In the genomic region with DNA sequence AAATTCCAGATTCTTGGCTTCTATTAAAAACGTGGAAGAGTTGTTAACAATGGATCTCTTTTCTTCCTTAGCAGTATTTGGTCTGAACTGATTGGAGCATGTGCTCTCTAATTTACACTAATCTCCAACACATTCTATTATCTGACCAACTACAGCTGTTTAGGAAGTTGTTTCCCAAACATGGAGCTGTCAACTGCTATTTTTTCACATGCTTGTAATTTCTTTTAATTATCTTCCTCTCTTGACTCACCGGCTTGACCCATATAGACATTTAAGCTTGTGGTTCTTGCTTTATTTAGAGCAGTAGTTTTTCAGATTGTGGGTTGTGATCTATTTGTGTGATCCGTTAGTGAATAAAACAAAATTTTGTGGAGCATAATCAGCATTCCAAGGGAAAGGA, we compare ENCODE assay signal across 24 cellular contexts. TPM values are rescaled to one million over a fixed set of nuclear protein-coding genes. Genes with fewer than 3 reads are reported as not detected.
DNase-seq lines count a peak whose midpoint lies in the region; ATAC-seq, FAIRE-seq and TF ChIP-seq lines count a peak whose summit lies in the region.
"Had no signal": no experiment of that assay in that cellular context is flagged by ENCODE, and none has a peak within 500 bp of the region (broad histone marks: within the 10 kb centered on the region; RNA-seq: fewer than 3 reads in every experiment).

No MANE protein-coding gene starts in this region.

- no peaks in the 10 kb centered on the region for H3K9me2 ChIP-seq in GM23248 (ENCODE audit: insufficient read depth)

- WGBS in GM23248 (ENCODE audit: low coverage in 1 of 2, low lambda C conversion rate in 2 of 2, missing lambda C conversion rate in 2 of 2), 2 experiments = 62 to 67% methylated on average over 3 of the region's 3 CpGs

- H3K27ac ChIP-seq in GM23248 (0 out of 2 replicates have a peak overlapping the region, but pooled peaks have one; percentile 11), gastrocnemius medialis (peak overlapping the region in 3 of 4 donors; percentile 8 to 53 (median 21))
- H3K27ac ChIP-seq: SJCRH30 had no signal

- peak overlapping the region; percentile 20 for H3K27ac Mint-ChIP-seq in endothelial cell (ENCODE audit: unreplicated experiment)
- no peak overlapping the region for H3K27ac Mint-ChIP-seq in CD14-positive monocyte
- H3K27ac Mint-ChIP-seq in activated CD8-positive, alpha-beta memory T cell treated with anti-CD3 and anti-CD28 coated beads, Interleukin-2, amount 10 ng/mL, durations not matched to agents 7 days and 5 days = no peak overlapping the region

- H3K27me3 Mint-ChIP-seq in endothelial cell (ENCODE audit: unreplicated experiment) = peaks cover 12% of the 10 kb centered on the region
- H3K27me3 Mint-ChIP-seq in CD14-positive monocyte (ENCODE audit: low read depth in 3 of 3) = peaks cover 0 to 1% (median 0%) of the 10 kb centered on the region in 3 donors
- H3K27me3 Mint-ChIP-seq in activated CD8-positive, alpha-beta memory T cell treated with anti-CD3 and anti-CD28 coated beads, Interleukin-2, amount 10 ng/mL, durations not matched to agents 7 days and 5 days = no peaks in the 10 kb centered on the region

- H3K4me3 ChIP-seq in GM23248 (no peak overlapping the region), gastrocnemius medialis (no peak overlapping the region)
- H3K4me3 ChIP-seq: SJCRH30 had no signal

- TF ChIP-seq POLR2A in gastrocnemius medialis (IDR thresholded peaks at IDR 0.05) = no peak

- H3K36me3 ChIP-seq in GM23248 (ENCODE audit: low read depth) (peaks cover 60% of the 10 kb centered on the region), gastrocnemius medialis (peaks cover 0 to 77% of the 10 kb centered on the region in 2 donors)

- peaks cover 51% of the 10 kb centered on the region for H3F3A ChIP-seq in GM23248 (ENCODE audit: insufficient read depth)

- no peak overlapping the region for H3K4me2 ChIP-seq in GM23248 (ENCODE audit: unreplicated experiment)

- no peak overlapping the region for H3K9ac ChIP-seq in GM23248

- H3K9me3 Mint-ChIP-seq in endothelial cell (ENCODE audit: unreplicated experiment) (no peaks in the 10 kb centered on the region), CD14-positive monocyte (no peaks in the 10 kb centered on the region)
- H3K9me3 Mint-ChIP-seq in activated CD8-positive, alpha-beta memory T cell treated with anti-CD3 and anti-CD28 coated beads, Interleukin-2, amount 10 ng/mL, durations not matched to agents 7 days and 5 days (ENCODE audit: low read depth) = no peaks in the 10 kb centered on the region

- ATAC-seq in gastrocnemius medialis = no peak
- ATAC-seq in activated CD8-positive, alpha-beta memory T cell treated with anti-CD3 and anti-CD28 coated beads, Interleukin-2, amount 10 ng/mL, durations not matched to agents 7 days and 5 days = no peak
- ATAC-seq: PC-3 had no signal

- no peak for FAIRE-seq in urothelium cell line (lab: Jason Lieb, UNC)

- intact Hi-C loops in gastrocnemius medialis (cut with DNase I; ENCODE audit: low total_unique reads) = loop anchor here (5.0 kb wide), 1 partner anchor 60 kb away; a partner anchor contains a TSS
- intact Hi-C loops in CD14-positive monocyte (cut with micrococcal nuclease) = loop anchor here (5.0 kb wide), 2 partner anchors 60 to 235 kb away; a partner anchor contains a TSS

- no peaks in the 10 kb centered on the region for H3K27me3 ChIP-seq in GM23248 (replicated peaks; ENCODE audit: insufficient read depth)
- no peaks in the 10 kb centered on the region for H3K27me3 ChIP-seq in gastrocnemius medialis
- H3K27me3 ChIP-seq: SJCRH30 had no signal

- H3K9me3 ChIP-seq in GM23248 (ENCODE audit: low read depth) (no peaks in the 10 kb centered on the region), gastrocnemius medialis (no peaks in the 10 kb centered on the region)
- H3K9me3 ChIP-seq: Caco-2, SJCRH30 had no signal

- CTCF ChIA-PET in activated CD8-positive, alpha-beta memory T cell treated with anti-CD3 and anti-CD28 coated beads, Interleukin-2, amount 10 ng/mL, durations not matched to agents 7 days and 5 days (lab: Charles Lee) = interaction anchor here (1.1 to 4.4 kb wide), 5 partner anchors 51 to 311 kb away, joined by 3 to 39 read pairs (median 4); a partner anchor contains a TSS

- peaks cover 42% of the 10 kb centered on the region for H3K4me1 Mint-ChIP-seq in endothelial cell (ENCODE audit: unreplicated experiment)
- H3K4me1 Mint-ChIP-seq in CD14-positive monocyte = peaks cover 31% of the 10 kb centered on the region
- H3K4me1 Mint-ChIP-seq in activated CD8-positive, alpha-beta memory T cell treated with anti-CD3 and anti-CD28 coated beads, Interleukin-2, amount 10 ng/mL, durations not matched to agents 7 days and 5 days = peaks cover 27% of the 10 kb centered on the region

- H3K4me3 Mint-ChIP-seq in endothelial cell (ENCODE audit: unreplicated experiment) (peak overlapping the region; percentile 48), CD14-positive monocyte (no peak overlapping the region)
- no peak overlapping the region for H3K4me3 Mint-ChIP-seq in activated CD8-positive, alpha-beta memory T cell treated with anti-CD3 and anti-CD28 coated beads, Interleukin-2, amount 10 ng/mL, durations not matched to agents 7 days and 5 days

- in situ Hi-C loops in GM23248 (cut with MboI) (loop anchor here (10.0 kb wide), 1 partner anchor 48 kb away; a partner anchor contains a TSS), gastrocnemius medialis (cut with MboI; ENCODE audit: low sequenced_read_pairs in 4 of 4) (loop anchor here in 3 of 4 donors (5.0 to 25.0 kb wide), 4 partner anchors 55 to 710 kb away; a partner anchor contains a TSS)

- no peak for DNase-seq in GM23248
- DNase-seq in NOMO-1 treated with DMSO at 0.1 percent for 48 hours (lab: John Stamatoyannopoulos, UW; ENCODE audit: unreplicated experiment) = peak; percentile 57
- no peak for DNase-seq in endothelial cell (ENCODE audit: low spot score)
- no peak for DNase-seq in gastrocnemius medialis
- DNase-seq in CD14-positive monocyte (ENCODE audit: low spot score) = no peak
- DNase-seq in activated CD8-positive, alpha-beta memory T cell treated with anti-CD3 and anti-CD28 coated beads, Interleukin-2, amount 10 ng/mL, durations not matched to agents 7 days and 5 days = no peak
- no peak for DNase-seq in urothelium cell line (ENCODE audit: low spot score)
- DNase-seq: AML-193, Caco-2, DMS153, GDM1, H7, IMR-90, NCI-H1417 treated with DMSO at 0.1 percent for 48 hours, NCI-H187 treated with DMSO at 0.1 percent for 48 hours, NCI-H2227 treated with DMSO at 0.1 percent for 48 hours, NCI-H510A treated with DMSO at 0.1 percent for 48 hours, NCI-H774, PC-3, RPMI8226, SJCRH30 had no signal

- H3K4me1 ChIP-seq in GM23248 (ENCODE audit: insufficient read depth) (peaks cover 32% of the 10 kb centered on the region), gastrocnemius medialis (peaks cover 37 to 46% of the 10 kb centered on the region in 2 donors)

- peaks cover 63% of the 10 kb centered on the region for H3K36me3 Mint-ChIP-seq in endothelial cell (ENCODE audit: low read depth, unreplicated experiment)
- H3K36me3 Mint-ChIP-seq in CD14-positive monocyte = peaks cover 62 to 74% of the 10 kb centered on the region in 2 donors
- H3K36me3 Mint-ChIP-seq in activated CD8-positive, alpha-beta memory T cell treated with anti-CD3 and anti-CD28 coated beads, Interleukin-2, amount 10 ng/mL, durations not matched to agents 7 days and 5 days = peaks cover 2% of the 10 kb centered on the region

- H4K20me1 ChIP-seq in GM23248 (ENCODE audit: insufficient read depth) = peaks cover 4% of the 10 kb centered on the region; the same call in 1 of the 2 replicates

- no peak for TF ChIP-seq CTCF in endothelial cell (IDR thresholded peaks at IDR 0.05; ENCODE audit: unreplicated experiment)
- TF ChIP-seq CTCF in gastrocnemius medialis (IDR thresholded peaks at IDR 0.05 in 4 of 5, conservative IDR thresholded peaks at IDR 0.05 in 1 of 5) = no peak
- TF ChIP-seq CTCF in CD14-positive monocyte (IDR thresholded peaks at IDR 0.05) = no peak

- no peak overlapping the region for H2AFZ ChIP-seq in GM23248

- H3K79me2 ChIP-seq in GM23248 (ENCODE audit: insufficient read depth) = peaks cover 93% of the 10 kb centered on the region

RNA-seq across cellular contexts. Expression of a gene that starts 40.8 kb away (rescaled TPM):
- total RNA-seq in GM23248 (2014; rRNA removed; shearing (Covaris generic)) = 94.2 and 101 TPM in 2 replicates
- polyA plus RNA-seq in GM23248 (2016; fragmentation: Nextera tagmentation; extraction: Ambion mirVana) = 64.5 and 66.9 TPM in 2 replicates
- total RNA-seq in endothelial cell (ENCODE audit: unreplicated experiment) = 350 TPM
- total RNA-seq in gastrocnemius medialis = 10 to 100 TPM; 19.7 to 29.8 (median 24.5) TPM
- polyA plus RNA-seq in CD14-positive monocyte = 10 to 100 TPM; 10.8 to 13.7 TPM
- total RNA-seq in activated CD8-positive, alpha-beta memory T cell treated with anti-CD3 and anti-CD28 coated beads, Interleukin-2, amount 10 ng/mL, durations not matched to agents 7 days and 5 days = 1 to 10 TPM; 5.0 to 7.7 TPM

RNA-seq across cellular contexts. Expression of a gene that starts 50.8 kb away (rescaled TPM):
- not detected in 2 replicates for total RNA-seq in GM23248 (2014; rRNA removed; shearing (Covaris generic))
- polyA plus RNA-seq in GM23248 (2016; fragmentation: Nextera tagmentation; extraction: Ambion mirVana) = 0.10 TPM in 1 of 2 replicates, not detected in the other
- not detected for total RNA-seq in endothelial cell (ENCODE audit: unreplicated experiment)
- not detected for total RNA-seq in gastrocnemius medialis
- under 1 TPM in 1 of 2 donors, not detected in 1; 0.10 TPM for polyA plus RNA-seq in CD14-positive monocyte
- not detected for total RNA-seq in activated CD8-positive, alpha-beta memory T cell treated with anti-CD3 and anti-CD28 coated beads, Interleukin-2, amount 10 ng/mL, durations not matched to agents 7 days and 5 days
- total RNA-seq: Caco-2, Daoy, H7, HT1080, IMR-90, MCF 10A, PC-3 had no signal
- polyA plus RNA-seq: IMR-90 had no signal
